19 cellular contexts compared by ENCODE assay signal in genomic region chr18:33421225-33421624, GRCh38. TPM values are rescaled to one million over a fixed set of nuclear protein-coding genes. Genes with fewer than 3 reads are reported as not detected.
"Had no signal": no experiment of that assay in that cellular context is flagged by ENCODE, and none has a peak within 500 bp of the region (broad histone marks: within the 10 kb centered on the region; RNA-seq: fewer than 3 reads in every experiment).

No MANE protein-coding gene starts in this region.

- H3K27ac ChIP-seq: RWPE1 had no signal

- DNase-seq: KBM-7, MM.1S, NCI-H1092 treated with DMSO at 0.1 percent for 48 hours, NCI-H1436, NCI-H187, NCI-H2029 treated with DMSO at 0.1 percent for 48 hours, NCI-H2171 treated with DMSO at 0.1 percent for 48 hours, NCI-H345, NCI-H446 treated with DMSO at 0.1 percent for 48 hours, NCI-H510A treated with DMSO at 0.1 percent for 48 hours, NCI-H526, PC-3, SHP77, T-helper 1 cell had no signal

RNA-seq across cellular contexts. Expression of gene CCDC178, which starts 19.3 kb away (rescaled TPM):
- total RNA-seq: HT-29, LHCN-M2, M059J, OCI-LY7, PC-3 had no signal
